Comparison of ENCODE assay signal across 8 cellular contexts in the genomic region with DNA sequence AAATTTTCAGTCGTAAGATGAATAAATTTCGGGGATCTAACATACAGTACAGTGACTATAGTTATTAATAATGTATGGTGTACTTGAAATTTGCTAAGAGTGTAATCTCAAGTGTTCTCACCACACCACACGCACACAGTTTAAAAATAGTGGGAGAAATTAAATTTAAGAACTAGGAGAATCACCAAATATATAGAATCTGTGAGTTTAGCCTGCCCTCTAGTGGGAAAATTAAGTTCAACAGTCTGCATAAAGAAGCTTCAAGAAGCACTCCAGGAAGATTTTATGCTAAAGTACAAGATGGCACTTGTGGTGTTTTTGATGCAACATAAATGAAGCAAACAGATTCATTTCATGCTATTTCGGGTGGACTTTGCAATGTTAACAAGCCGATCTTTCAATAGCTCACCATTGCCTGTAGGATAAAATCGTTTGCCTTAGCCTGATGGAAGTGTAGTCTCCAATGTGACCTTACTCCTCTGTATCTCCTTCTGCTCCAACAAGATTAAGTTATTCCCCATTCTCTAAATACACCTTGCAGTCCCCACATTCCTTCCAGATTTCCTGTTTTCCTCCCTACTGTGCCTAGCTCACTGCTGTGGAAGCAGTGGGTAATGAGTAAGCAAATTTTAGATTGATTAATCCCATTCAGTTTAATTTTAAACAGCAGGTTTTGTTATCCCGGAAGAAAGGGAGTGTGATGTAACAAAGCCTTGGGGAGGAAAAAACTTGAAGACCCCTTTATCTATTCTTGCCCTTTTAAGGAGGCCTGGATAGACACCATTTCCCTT. TPM values are rescaled to one million over a fixed set of nuclear protein-coding genes. Genes with fewer than 3 reads are reported as not detected.
DNase-seq lines count a peak whose midpoint lies in the region; ATAC-seq and TF ChIP-seq lines count a peak whose summit lies in the region.

No MANE protein-coding gene starts in this region.

- H3K27me3 ChIP-seq in left ventricle myocardium inferior (ENCODE audit: low read depth) (no peaks in the 10 kb centered on the region), trophoblast cell (ENCODE audit: insufficient read depth, low read length) (no peaks in the 10 kb centered on the region)

- H3K4me3 ChIP-seq in left ventricle myocardium inferior (no peak overlapping the region), trophoblast cell (ENCODE audit: low read depth, low read length) (no peak overlapping the region)

- intact Hi-C loops in left ventricle myocardium inferior (cut with micrococcal nuclease) = loop anchor here (5.0 kb wide), 1 partner anchor 56 kb away; no protein-coding TSS in a partner anchor
- intact Hi-C loops in left ventricle myocardium superior (cut with micrococcal nuclease) = loop anchor here (5.0 kb wide), 2 partner anchors 56 to 71 kb away; no protein-coding TSS in a partner anchor

- no peak overlapping the region for H2AK5ac ChIP-seq in trophoblast cell (ENCODE audit: low read length)

- DNase-seq in left ventricle myocardium inferior (no peak), left ventricle myocardium superior (no peak), NCI-H1417 (lab: John Stamatoyannopoulos, UW) (peak; percentile 72 to 97 (median 96)), SK-N-DZ (ENCODE audit: low spot score) (peak; percentile 76), fibroblast of gingiva (ENCODE audit: low read depth) (peak; percentile 58), trophoblast cell (peak; percentile 43 to 95)

- H3K18ac ChIP-seq in trophoblast cell (ENCODE audit: low read length) = no peak overlapping the region

- H2BK12ac ChIP-seq in trophoblast cell (ENCODE audit: low read length) = no peak overlapping the region

- H2AFZ ChIP-seq in trophoblast cell (ENCODE audit: insufficient read depth, low read length, poor library complexity) = no peak overlapping the region

- H4K8ac ChIP-seq in trophoblast cell (ENCODE audit: low read depth, low read length) = no peak overlapping the region

- H3K4me1 ChIP-seq in left ventricle myocardium inferior (peaks cover 31% of the 10 kb centered on the region), trophoblast cell (ENCODE audit: control insufficient read depth in 1 of 2, insufficient read depth in 2 of 2, low read length in 2 of 2) (peaks cover 0 to 2% of the 10 kb centered on the region in 2 experiments)

- H4K12ac ChIP-seq in trophoblast cell (ENCODE audit: low read depth, low read length) = no peak overlapping the region

- no peak overlapping the region for H3K4ac ChIP-seq in trophoblast cell (ENCODE audit: low read depth, low read length)

- H3K14ac ChIP-seq in trophoblast cell (ENCODE audit: low read length) = no peak overlapping the region

- H3K23ac ChIP-seq in trophoblast cell (ENCODE audit: low read length) = no peak overlapping the region

- no peak overlapping the region for H2BK120ac ChIP-seq in trophoblast cell (ENCODE audit: insufficient read depth, low read length, poor library complexity)

- H3K36me3 ChIP-seq in left ventricle myocardium inferior (no peaks in the 10 kb centered on the region), trophoblast cell (ENCODE audit: control insufficient read depth in 1 of 2, insufficient read depth in 2 of 2, low read length in 2 of 2) (no peaks in the 10 kb centered on the region)

- TF ChIP-seq CTCF in left ventricle myocardium inferior (IDR thresholded peaks at IDR 0.05; ENCODE audit: borderline replicate concordance) = peak; percentile 87

- no peak overlapping the region for H2BK5ac ChIP-seq in trophoblast cell (ENCODE audit: low read depth, low read length, poor library complexity)

- H3K79me2 ChIP-seq in trophoblast cell (ENCODE audit: control insufficient read depth, insufficient read depth, low read length, poor library complexity) = no peaks in the 10 kb centered on the region

- H3K9me3 ChIP-seq in left ventricle myocardium inferior (replicated peaks) (no peaks in the 10 kb centered on the region), trophoblast cell (ENCODE audit: insufficient read depth, low read depth, low read length) (no peaks in the 10 kb centered on the region)

- ATAC-seq in left ventricle myocardium superior = no peak
- ATAC-seq in GM19452 (IDR thresholded peaks at IDR 0.05; ENCODE audit: unreplicated experiment) = no peak
- ATAC-seq in HG03439 (IDR thresholded peaks at IDR 0.05; ENCODE audit: unreplicated experiment) = no peak

- H3K27ac ChIP-seq in left ventricle myocardium inferior (replicated peaks) (no peak overlapping the region), trophoblast cell (ENCODE audit: low read depth, low read length) (no peak overlapping the region)

- H3K79me1 ChIP-seq in trophoblast cell (ENCODE audit: low read length) = peaks cover 2% of the 10 kb centered on the region

- WGBS in trophoblast cell (ENCODE audit: extremely low coverage, insufficient coverage, insufficient read length) = no CpG with 5 or more reads among the region's 7 CpGs

- no peak overlapping the region for H3K4me2 ChIP-seq in trophoblast cell (ENCODE audit: low read length)

- H3K9ac ChIP-seq in trophoblast cell (ENCODE audit: low read length) = no peak overlapping the region

- no peak overlapping the region for H4K91ac ChIP-seq in trophoblast cell (ENCODE audit: low read depth, low read length)

RNA-seq across cellular contexts. Expression of a gene that starts 8.7 kb away (rescaled TPM):
- total RNA-seq in left ventricle myocardium inferior = 18.5 TPM
- total RNA-seq in left ventricle myocardium superior = 23.6 TPM
- polyA plus RNA-seq in SK-N-DZ (2014; cell fraction: cytosol; rRNA removed) = 6.3 and 8.5 TPM in 2 replicates
- 4.8 and 12.2 TPM in 2 replicates for polyA plus RNA-seq in SK-N-DZ (2014; cell fraction: nucleus; rRNA removed)
- 18.1 and 20.1 TPM in 2 replicates for polyA plus RNA-seq in trophoblast cell (2013)

RNA-seq across cellular contexts. Expression of a gene that starts 12.9 kb away (rescaled TPM):
- total RNA-seq in left ventricle myocardium inferior (29.3 TPM), left ventricle myocardium superior (30.1 TPM)
- 26.3 and 28.1 TPM in 2 replicates for polyA plus RNA-seq in SK-N-DZ (2014; cell fraction: cytosol; rRNA removed)
- 69.6 and 119 TPM in 2 replicates for polyA plus RNA-seq in SK-N-DZ (2014; cell fraction: nucleus; rRNA removed)
- 16.1 and 17.2 TPM in 2 replicates for polyA plus RNA-seq in trophoblast cell (2013)

Comparison
In these comparisons a context has a peak if more than half of its experiments do, and no peak if none do; other contexts are left out.
1. DNase-seq: peak in NCI-H1417 (3 of 3), SK-N-DZ (single experiment), fibroblast of gingiva (single experiment) and trophoblast cell (2 of 2); none in left ventricle myocardium inferior (single experiment) and left ventricle myocardium superior (single experiment).